Comparison of ENCODE assay signal across 28 cellular contexts in genomic region chr9:36832232-36832795, GRCh38.
DNase-seq lines count a peak whose midpoint lies in the region; ATAC-seq and TF ChIP-seq lines count a peak whose summit lies in the region.
"Had no signal": no experiment of that assay in that cellular context is flagged by ENCODE, and none has a peak within 500 bp of the region (broad histone marks: within the 10 kb centered on the region; RNA-seq: fewer than 3 reads in every experiment).

No MANE protein-coding gene starts in this region.

- peak; percentile 47 for DNase-seq in cardiac septum (ENCODE audit: low spot score)
- DNase-seq in Right ventricle myocardium inferior (ENCODE audit: missing footprints) = no peak
- no peak for DNase-seq in memory B cell (ENCODE audit: low spot score in 2 of 2)
- DNase-seq in T-helper 2 cell = no peak
- no peak for DNase-seq in AG20443 (ENCODE audit: low spot score)
- DNase-seq: activated CD4-positive, alpha-beta T cell treated with anti-CD3 and anti-CD28 coated beads, Interleukin-2, amount 50 U/mL, for 1 hour; activated naive CD4-positive, alpha-beta T cell treated with anti-CD3 and anti-CD28 coated beads for 36 hours; activated T-cell treated with anti-CD3 and anti-CD28 coated beads, Interleukin-2, amount 50 U/mL, for 72 hours; adrenal gland; AML-193; CD8-positive, alpha-beta memory T cell; DMS153; islet precursor cell; NCI-H1048; NCI-H2029 treated with DMSO at 0.1 percent for 48 hours; NCI-H774; SHP77 treated with DMSO at 0.1 percent for 48 hours; stimulated activated naive CD8-positive, alpha-beta T cell treated with anti-CD3 and anti-CD28 coated beads, Interleukin-15, Interleukin-2, amounts not matched to agents 100 U/mL and 50 U/mL, for 24 hours; uterus had no signal

- no peaks in the 10 kb centered on the region for H4K20me1 ChIP-seq in OCI-LY1 (ENCODE audit: insufficient read depth, low read length)

- no peaks in the 10 kb centered on the region for H3K9me3 Mint-ChIP-seq in memory B cell
- H3K9me3 Mint-ChIP-seq: activated naive CD4-positive, alpha-beta T cell treated with anti-CD3 and anti-CD28 coated beads for 36 hours; activated T-cell treated with anti-CD3 and anti-CD28 coated beads, Interleukin-2, amount 50 U/mL, for 72 hours; CD8-positive, alpha-beta memory T cell; natural killer cell treated with Interleukin-12 subunit alpha and Interleukin-12 subunit beta and Interleukin-15 and Interleukin-18, amount 100 ng/mL, for 72 hours had no signal

- no peak overlapping the region for H3K4me3 ChIP-seq in OCI-LY1 (ENCODE audit: low read depth, low read length, poor library complexity, severe bottlenecking)
- H3K4me3 ChIP-seq: adrenal gland, right atrium auricular region, thoracic aorta, uterus had no signal

- no peak overlapping the region for H3K9ac ChIP-seq in OCI-LY1 (ENCODE audit: low read length)
- H3K9ac ChIP-seq: parathyroid adenoma had no signal

- H3F3A ChIP-seq in OCI-LY1 (ENCODE audit: insufficient read depth, low read length) = no peaks in the 10 kb centered on the region

- TF ChIP-seq CTCF in OCI-LY1 (IDR thresholded peaks at IDR 0.05; ENCODE audit: low read length) = peak; percentile 22; the same call in 1 of the 2 replicates

- no peak overlapping the region for H3K27ac ChIP-seq in OCI-LY1 (ENCODE audit: low read depth, low read length, poor library complexity, severe bottlenecking)
- H3K27ac ChIP-seq: adrenal gland, parathyroid adenoma, right atrium auricular region, thoracic aorta, uterus had no signal

- no peaks in the 10 kb centered on the region; the same call in 1 of the 2 replicates for H3K27me3 ChIP-seq in OCI-LY1 (ENCODE audit: insufficient read depth, low read length)
- H3K27me3 ChIP-seq: adrenal gland, right atrium auricular region, uterus had no signal

- peak overlapping the region; percentile 57 for H3K27ac Mint-ChIP-seq in memory B cell
- H3K27ac Mint-ChIP-seq: activated naive CD4-positive, alpha-beta T cell treated with anti-CD3 and anti-CD28 coated beads for 36 hours; activated T-cell treated with anti-CD3 and anti-CD28 coated beads, Interleukin-2, amount 50 U/mL, for 72 hours; CD8-positive, alpha-beta memory T cell; natural killer cell treated with Interleukin-12 subunit alpha and Interleukin-12 subunit beta and Interleukin-15 and Interleukin-18, amount 100 ng/mL, for 72 hours; WTC11 had no signal

- H3K36me3 Mint-ChIP-seq in memory B cell = no peaks in the 10 kb centered on the region
- H3K36me3 Mint-ChIP-seq: brain; CD8-positive, alpha-beta memory T cell; natural killer cell treated with Interleukin-12 subunit alpha and Interleukin-12 subunit beta and Interleukin-15 and Interleukin-18, amount 100 ng/mL, for 72 hours; WTC11 had no signal

- ATAC-seq in Right ventricle myocardium inferior (no peak), memory B cell (ENCODE audit: low read depth) (no peak), HG03432 (IDR thresholded peaks at IDR 0.05; ENCODE audit: unreplicated experiment) (no peak), GM21723 (IDR thresholded peaks at IDR 0.05; ENCODE audit: unreplicated experiment) (no peak)
- ATAC-seq: natural killer cell treated with Interleukin-12 subunit alpha and Interleukin-12 subunit beta and Interleukin-15 and Interleukin-18, amount 100 ng/mL, for 72 hours; stimulated activated naive CD8-positive, alpha-beta T cell treated with anti-CD3 and anti-CD28 coated beads, Interleukin-15, Interleukin-2, amounts not matched to agents 100 U/mL and 50 U/mL, for 24 hours; WTC11 had no signal

- no peaks in the 10 kb centered on the region for H3K9me2 ChIP-seq in OCI-LY1 (ENCODE audit: low read depth, low read length)

- peaks cover 17% of the 10 kb centered on the region for H3K4me1 ChIP-seq in OCI-LY1 (ENCODE audit: insufficient read depth, low read length, severe bottlenecking)
- H3K4me1 ChIP-seq: adrenal gland, parathyroid adenoma, right atrium auricular region, uterus had no signal

- H3K27me3 Mint-ChIP-seq in memory B cell = no peaks in the 10 kb centered on the region

- H3K9me3 ChIP-seq in OCI-LY1 (ENCODE audit: low read length) = no peaks in the 10 kb centered on the region
- H3K9me3 ChIP-seq: adrenal gland, right atrium auricular region, thoracic aorta, uterus had no signal

- no peak overlapping the region for H3K4me2 ChIP-seq in OCI-LY1 (ENCODE audit: low read length)

- H2AFZ ChIP-seq in OCI-LY1 (ENCODE audit: low read length) = no peak overlapping the region
- H2AFZ ChIP-seq: parathyroid adenoma had no signal

- no peak overlapping the region for H3K4me3 Mint-ChIP-seq in memory B cell
- H3K4me3 Mint-ChIP-seq: activated naive CD4-positive, alpha-beta T cell treated with anti-CD3 and anti-CD28 coated beads for 36 hours; activated T-cell treated with anti-CD3 and anti-CD28 coated beads, Interleukin-2, amount 50 U/mL, for 72 hours; brain; CD8-positive, alpha-beta memory T cell; natural killer cell treated with Interleukin-12 subunit alpha and Interleukin-12 subunit beta and Interleukin-15 and Interleukin-18, amount 100 ng/mL, for 72 hours; WTC11 had no signal

- H3K36me3 ChIP-seq in OCI-LY1 (ENCODE audit: insufficient read depth, low read length) = peaks cover 13% of the 10 kb centered on the region
- H3K36me3 ChIP-seq: adrenal gland, right atrium auricular region, thoracic aorta, uterus had no signal

- peaks cover 49% of the 10 kb centered on the region for H3K4me1 Mint-ChIP-seq in memory B cell
- H3K4me1 Mint-ChIP-seq: CD8-positive, alpha-beta memory T cell had no signal

- intact Hi-C loops in cardiac septum (cut with DNase I) (no loop called here), Right ventricle myocardium inferior (cut with DNase I) (no loop called here)

- H3K79me2 ChIP-seq in OCI-LY1 (ENCODE audit: insufficient read depth, low read length) = no peaks in the 10 kb centered on the region
- H3K79me2 ChIP-seq: parathyroid adenoma had no signal
